Comparison of ENCODE assay signal across 8 cellular contexts in genomic region chr12:39619660-39620433, GRCh38. TPM values are rescaled to one million over a fixed set of nuclear protein-coding genes. Genes with fewer than 3 reads are reported as not detected.
DNase-seq lines count a peak whose midpoint lies in the region; ATAC-seq and TF ChIP-seq lines count a peak whose summit lies in the region.

ABCD2 (minus strand) TSS chr12:39619803; CDS start chr12:39619615, 188 bp downstream.

- peaks cover 5% of the 10 kb centered on the region for H3K27me3 Mint-ChIP-seq in GM23338 (ENCODE audit: insufficient read depth, low read depth, poor library complexity)
- no peaks in the 10 kb centered on the region for H3K27me3 Mint-ChIP-seq in activated naive CD4-positive, alpha-beta T cell treated with anti-CD3 and anti-CD28 coated beads for 36 hours (ENCODE audit: low read depth)

- H3K4me3 Mint-ChIP-seq in GM23338: no peak within 1 kb of the TSS; the same call in 1 of the 3 replicates
- no peak within 1 kb of the TSS for H3K4me3 Mint-ChIP-seq in activated naive CD4-positive, alpha-beta T cell treated with anti-CD3 and anti-CD28 coated beads for 36 hours

- H3K9me3 ChIP-seq in SJCRH30 (replicated peaks) (no peaks in the 10 kb centered on the region), thoracic aorta (no peaks in the 10 kb centered on the region)

- peaks cover 3% of the 10 kb centered on the region; the same call in 1 of the 3 replicates for H3K4me1 Mint-ChIP-seq in GM23338
- H3K4me1 Mint-ChIP-seq in activated naive CD4-positive, alpha-beta T cell treated with anti-CD3 and anti-CD28 coated beads for 36 hours (ENCODE audit: low read depth): peaks cover 27% of the 10 kb centered on the region

- peak within 1 kb of the TSS; percentile 56 for H3K4me3 ChIP-seq in GM23338
- peak within 1 kb of the TSS; percentile 56 for H3K4me3 ChIP-seq in SJCRH30
- peak within 1 kb of the TSS; percentile 84 for H3K4me3 ChIP-seq in thoracic aorta

- in situ Hi-C loops in G401 (cut with HindIII; ENCODE audit: low sequenced_read_pairs): no loop called here

- no peaks in the 10 kb centered on the region for H4K20me1 ChIP-seq in GM23338 (replicated peaks; ENCODE audit: insufficient read depth)

- H3K4me1 ChIP-seq in GM23338 (ENCODE audit: insufficient read depth): no peaks in the 10 kb centered on the region
- 0 out of 2 replicates have a peak, but pooled peaks cover 4% of the 10 kb centered on the region for H3K4me1 ChIP-seq in SJCRH30
- H3K4me1 ChIP-seq in thoracic aorta (ENCODE audit: control insufficient read depth in 1 of 2, low read depth in 2 of 2): peaks cover 2 to 13% of the 10 kb centered on the region in 2 donors

- H3K36me3 ChIP-seq in GM23338 (ENCODE audit: insufficient read depth): no peaks in the 10 kb centered on the region
- no peaks in the 10 kb centered on the region for H3K36me3 ChIP-seq in SJCRH30
- no peaks in the 10 kb centered on the region for H3K36me3 ChIP-seq in thoracic aorta

- intact Hi-C loops in activated naive CD4-positive, alpha-beta T cell treated with anti-CD3 and anti-CD28 coated beads for 36 hours (cut with micrococcal nuclease): loop anchor here (1.0 to 10.0 kb wide), 12 partner anchors 8 to 1303 kb away; partner anchors contain the start of genes ALG10B, CPNE8, KIF21A and SLC2A13

- CTCF ChIA-PET in activated naive CD4-positive, alpha-beta T cell treated with anti-CD3 and anti-CD28 coated beads for 36 hours (lab: Charles Lee): interaction anchor here (0.6 to 1.9 kb wide), 15 partner anchors 9 to 180 kb away, joined by 3 to 11 read pairs (median 4); no protein-coding TSS in a partner anchor

- peak; percentile 99 for ATAC-seq in GM23338
- peak; percentile 93 for ATAC-seq in omental fat pad (ENCODE audit: low FRiP score)
- no peak for ATAC-seq in thoracic aorta (ENCODE audit: insufficient number of reproducible peaks, low FRiP score, low read depth)

- H3F3A ChIP-seq in GM23338 (replicated peaks; ENCODE audit: low read depth): 0 out of 2 replicates have a peak, but pooled peaks cover 3% of the 10 kb centered on the region

- no peaks in the 10 kb centered on the region for H3K9me2 ChIP-seq in GM23338 (ENCODE audit: insufficient read depth)

- H3K79me2 ChIP-seq in GM23338 (replicated peaks; ENCODE audit: insufficient read depth): no peaks in the 10 kb centered on the region

- H3K27ac Mint-ChIP-seq in GM23338: no peak within 1 kb of the TSS
- no peak within 1 kb of the TSS for H3K27ac Mint-ChIP-seq in activated naive CD4-positive, alpha-beta T cell treated with anti-CD3 and anti-CD28 coated beads for 36 hours

- H3K36me3 Mint-ChIP-seq in GM23338 (ENCODE audit: low read depth): no peaks in the 10 kb centered on the region
- H3K36me3 Mint-ChIP-seq in activated naive CD4-positive, alpha-beta T cell treated with anti-CD3 and anti-CD28 coated beads for 36 hours (ENCODE audit: low read depth): no peaks in the 10 kb centered on the region

- TF ChIP-seq CTCF in GM23338 (conservative IDR thresholded peaks at IDR 0.05; ENCODE audit: low read depth in 2 of 2): 0 out of 4 replicates have a peak, but pooled peaks of 1 of the 2 experiments have one; percentile 11
- no peak for TF ChIP-seq CTCF in omental fat pad (IDR thresholded peaks at IDR 0.05)
- TF ChIP-seq CTCF in thoracic aorta (IDR thresholded peaks at IDR 0.05): no peak

- H3K27ac ChIP-seq in GM23338 (ENCODE audit: low read depth): no peak within 1 kb of the TSS
- H3K27ac ChIP-seq in SJCRH30: no peak within 1 kb of the TSS
- H3K27ac ChIP-seq in thoracic aorta: peak within 1 kb of the TSS; percentile 69 to 71

- H3K4me2 ChIP-seq in GM23338: peak within 1 kb of the TSS; percentile 78

- H2AFZ ChIP-seq in GM23338: peak within 1 kb of the TSS; percentile 78

- no peaks in the 10 kb centered on the region for H3K9me3 Mint-ChIP-seq in GM23338
- no peaks in the 10 kb centered on the region for H3K9me3 Mint-ChIP-seq in activated naive CD4-positive, alpha-beta T cell treated with anti-CD3 and anti-CD28 coated beads for 36 hours

- no peaks in the 10 kb centered on the region for H3K27me3 ChIP-seq in GM23338 (ENCODE audit: insufficient read depth)
- no peaks in the 10 kb centered on the region for H3K27me3 ChIP-seq in SJCRH30
- no peaks in the 10 kb centered on the region for H3K27me3 ChIP-seq in thoracic aorta (replicated peaks; ENCODE audit: insufficient read depth)

- DNase-seq in G401 (ENCODE audit: low spot score) (peak; percentile 97), GM23338 (ENCODE audit: low spot score) (peak; percentile 90), Kasumi-1 (lab: John Stamatoyannopoulos, UW) (peak; percentile 86 to 88), SJCRH30 (peak; percentile 75 to 89), glomerular endothelial cell (ENCODE audit: extremely low read depth, low read depth, low spot score) (peak; percentile 37), omental fat pad (ENCODE audit: low spot score) (peak; percentile 38), thoracic aorta (ENCODE audit: low spot score) (peak; percentile 10)
- peak; percentile 88 for DNase-seq in activated naive CD4-positive, alpha-beta T cell treated with anti-CD3 and anti-CD28 coated beads for 36 hours

TF ChIP-seq in GM23338, 12 proteins besides CTCF, POLR2A, EP300 and RAD21 (continues in another document):
- TF ChIP-seq JUNB (IDR thresholded peaks at IDR 0.05; ENCODE audit: unreplicated experiment): no peak
- no peak for TF ChIP-seq ZNF114 (CRISPR knock-in tag; IDR thresholded peaks at IDR 0.05)
- TF ChIP-seq CREB1 (CRISPR knock-in tag; IDR thresholded peaks at IDR 0.05; ENCODE audit: low read depth): no peak
- no peak for TF ChIP-seq STAT1 (IDR thresholded peaks at IDR 0.05; ENCODE audit: unreplicated experiment)
- no peak for TF ChIP-seq EZH2 (IDR thresholded peaks at IDR 0.05; ENCODE audit: low read depth, unreplicated experiment)
- no peak for TF ChIP-seq ZNF462 (CRISPR knock-in tag; IDR thresholded peaks at IDR 0.05)

RNA-seq across cellular contexts. Expression of gene ABCD2, which starts in this region (rescaled TPM):
- not detected in 2 replicates for total RNA-seq in G401 (2014; rRNA removed; shearing (Covaris generic))
- total RNA-seq in GM23338 (2014; rRNA removed; shearing (Covaris generic)): 0.04 TPM in 1 of 2 replicates, not detected in the other
- not detected in 2 replicates for polyA plus RNA-seq in GM23338 (2016; fragmentation: Nextera tagmentation; extraction: Ambion mirVana)
- 0.03 and 0.04 TPM in 2 replicates for total RNA-seq in SJCRH30 (2014; rRNA removed; shearing (Covaris generic))
- total RNA-seq in activated naive CD4-positive, alpha-beta T cell treated with anti-CD3 and anti-CD28 coated beads for 36 hours: 1 to 10 TPM; 8.6 to 9.1 TPM
- not detected in 2 replicates for total RNA-seq in glomerular endothelial cell
- total RNA-seq in omental fat pad: 10 to 100 TPM; 11.0 to 19.7 (median 13.0) TPM
- total RNA-seq in thoracic aorta: 1 to 10 TPM in 1 of 2 donors, under 1 TPM in 1; 0.71 to 1.1 TPM

Comparison
In these comparisons a context has a peak if more than half of its experiments do, and no peak if none do; other contexts are left out.
1. Peak in DNase-seq in G401; RNA of the gene not detected or under 1 TPM.
2. Peak in DNase-seq, ATAC-seq, H3K4me3 ChIP-seq and H3K4me2 ChIP-seq in GM23338; RNA of the gene not detected or under 1 TPM.
3. Peak in DNase-seq and H3K4me3 ChIP-seq in SJCRH30; RNA of the gene not detected or under 1 TPM.
4. Peak in DNase-seq in glomerular endothelial cell; RNA of the gene not detected or under 1 TPM.
5. DNase-seq: peak in every context shown above with its lines; median percentile 97 in G401; 90 in GM23338; 88 in activated naive CD4-positive, alpha-beta T cell treated with anti-CD3 and anti-CD28 coated beads for 36 hours; 87 in Kasumi-1; 82 in SJCRH30; 38 in omental fat pad; 37 in glomerular endothelial cell; 10 in thoracic aorta.
6. H3K27ac ChIP-seq: peak in thoracic aorta (2 of 2); none in GM23338 (single experiment) and SJCRH30 (single experiment).
7. Peak in every context shown above with its lines, with median percentiles within 50 percentile points of each other: H3K4me3 ChIP-seq.